12 cellular contexts compared by ENCODE assay signal in genomic region chr7:85114342-85114741, GRCh38.
"Had no signal": no experiment of that assay in that cellular context is flagged by ENCODE, and none has a peak within 500 bp of the region (broad histone marks: within the 10 kb centered on the region; RNA-seq: fewer than 3 reads in every experiment).

No MANE protein-coding gene starts in this region.

- H3K36me3 ChIP-seq: cardiac muscle cell, lower lobe of right lung, thyroid gland, uterus had no signal

- H3K9ac ChIP-seq: parathyroid adenoma had no signal

- H3K27me3 ChIP-seq: ascending aorta, cardiac muscle cell, thyroid gland, uterus had no signal

- DNase-seq: activated CD8-positive, alpha-beta memory T cell treated with anti-CD3 and anti-CD28 coated beads, Interleukin-2, amount 50 U/mL, for 48 hours; activated CD8-positive, alpha-beta T cell treated with anti-CD3 and anti-CD28 coated beads for 36 hours; activated naive CD4-positive, alpha-beta T cell; left cardiac atrium; lower lobe of right lung; naive thymus-derived CD4-positive, alpha-beta T cell; thyroid gland; uterus had no signal

- H3K4me3 ChIP-seq: ascending aorta, cardiac muscle cell, lower lobe of right lung, thyroid gland, uterus had no signal

- H3K79me2 ChIP-seq: parathyroid adenoma had no signal

- ATAC-seq: activated CD8-positive, alpha-beta T cell treated with anti-CD3 and anti-CD28 coated beads for 36 hours; left cardiac atrium; lower lobe of right lung; naive thymus-derived CD4-positive, alpha-beta T cell had no signal

- H3K4me1 ChIP-seq: ascending aorta, lower lobe of right lung, parathyroid adenoma, uterus had no signal

- H3K4me3 Mint-ChIP-seq: activated CD8-positive, alpha-beta T cell treated with anti-CD3 and anti-CD28 coated beads for 36 hours; activated T-helper 1 cell treated with anti-CD3 and anti-CD28 coated beads, Interleukin-12 subunit alpha, Interleukin-12 subunit beta, Interleukin-2, Interleukin-4 antibody, amounts not matched to agents 30 ng/mL and 10 ng/mL and 1 ng/mL, durations not matched to agents 14 hours and 24 hours and 36 hours; naive thymus-derived CD4-positive, alpha-beta T cell had no signal

- H3K4me1 Mint-ChIP-seq: naive thymus-derived CD4-positive, alpha-beta T cell had no signal

- H3K27ac ChIP-seq: ascending aorta, cardiac muscle cell, lower lobe of right lung, parathyroid adenoma, thyroid gland, uterus had no signal

- H3K9me3 Mint-ChIP-seq: activated T-helper 1 cell treated with anti-CD3 and anti-CD28 coated beads, Interleukin-12 subunit alpha, Interleukin-12 subunit beta, Interleukin-2, Interleukin-4 antibody, amounts not matched to agents 30 ng/mL and 10 ng/mL and 1 ng/mL, durations not matched to agents 14 hours and 24 hours and 36 hours had no signal

- H3K27ac Mint-ChIP-seq: activated CD8-positive, alpha-beta T cell treated with anti-CD3 and anti-CD28 coated beads for 36 hours; activated T-helper 1 cell treated with anti-CD3 and anti-CD28 coated beads, Interleukin-12 subunit alpha, Interleukin-12 subunit beta, Interleukin-2, Interleukin-4 antibody, amounts not matched to agents 30 ng/mL and 10 ng/mL and 1 ng/mL, durations not matched to agents 14 hours and 24 hours and 36 hours; naive thymus-derived CD4-positive, alpha-beta T cell had no signal

- H3K27me3 Mint-ChIP-seq: activated CD8-positive, alpha-beta T cell treated with anti-CD3 and anti-CD28 coated beads for 36 hours; naive thymus-derived CD4-positive, alpha-beta T cell had no signal
